ENCODE assay signal across 8 cellular contexts in the genomic region with DNA sequence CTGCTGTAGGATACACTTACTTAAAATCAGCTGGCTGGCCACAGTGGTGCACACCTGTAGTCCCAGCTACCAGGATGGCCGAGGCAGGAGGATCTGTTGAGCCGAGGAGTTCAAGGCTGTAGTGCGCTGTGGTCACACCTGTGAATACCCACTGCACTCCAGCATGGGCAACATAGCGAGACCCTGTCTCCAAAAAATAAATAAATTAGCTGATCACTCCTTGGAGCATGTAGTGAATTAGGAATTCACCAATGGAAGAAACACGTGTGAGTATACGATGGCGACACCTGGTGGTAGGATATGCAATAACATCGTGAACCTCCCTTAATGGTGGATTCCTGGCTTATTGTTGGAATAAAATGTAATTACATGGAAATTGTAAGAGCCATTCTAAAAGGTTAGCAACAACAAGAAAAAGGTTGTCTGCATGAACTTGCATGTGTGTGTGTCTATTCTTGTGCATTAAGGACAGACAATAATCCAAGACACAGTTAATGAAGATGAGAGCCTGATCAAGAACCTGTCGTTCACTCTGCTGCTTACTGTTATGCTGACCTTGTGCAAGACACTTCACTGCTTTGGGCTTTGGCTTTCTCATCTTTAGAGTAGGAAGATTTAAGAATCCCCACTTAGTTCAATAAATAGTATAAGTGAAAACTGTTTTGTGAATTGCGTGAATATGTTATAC. TPM values are rescaled to one million over a fixed set of nuclear protein-coding genes. Genes with fewer than 3 reads are reported as not detected.
DNase-seq lines count a peak whose midpoint lies in the region; ATAC-seq, FAIRE-seq and TF ChIP-seq lines count a peak whose summit lies in the region.

No MANE protein-coding gene starts in this region.

- TF ChIP-seq POLR2A in K562 (conservative IDR thresholded peaks at IDR 0.05), result no peak

- H3K4me3 ChIP-seq in K562, result no peak overlapping the region

- CTCF ChIA-PET in K562 (lab: Yijun Ruan, JAX; ENCODE audit: low intra/inter-chr PET ratio), result interaction anchor here (0.6 to 2.4 kb wide), 6 partner anchors 17 to 1457 kb away, joined by 3 to 23 read pairs (median 7); no protein-coding TSS in a partner anchor

- H2AFZ ChIP-seq in K562 (ENCODE audit: low read depth, low read length), result peak overlapping the region; percentile 11

- FAIRE-seq in K562 (lab: Jason Lieb, UNC), result peak; percentile 91

- no peak overlapping the region for H3K4me2 ChIP-seq in K562 (ENCODE audit: insufficient read depth, low read length)

- intact Hi-C loops in K562 (cut with micrococcal nuclease), result loop anchor here (1.0 to 5.0 kb wide), 2 partner anchors 145 to 194 kb away; a partner anchor contains a TSS

- no peak overlapping the region for H3K9ac ChIP-seq in K562 (ENCODE audit: insufficient read depth in 1 of 2, low read depth in 2 of 2, low read length in 2 of 2)

- peaks cover 16 to 47% of the 10 kb centered on the region in 2 experiments for H3K27me3 ChIP-seq in K562 (ENCODE audit: control insufficient read depth in 2 of 2, insufficient read depth in 2 of 2, low read length in 2 of 2)

- no peaks in the 10 kb centered on the region for H3K36me3 ChIP-seq in K562 (ENCODE audit: control insufficient read depth, insufficient read depth, low read length)

- no peaks in the 10 kb centered on the region for H3K79me2 ChIP-seq in K562 (ENCODE audit: control insufficient read depth, insufficient read depth, low read length)

- no peaks in the 10 kb centered on the region; a peak in 2 of 5 replicates for H3K4me1 ChIP-seq in K562 (replicated peaks in 1 of 2; ENCODE audit: control insufficient read depth in 2 of 2, insufficient read depth in 2 of 2, low read length in 2 of 2)

- no peaks in the 10 kb centered on the region for H3K9me1 ChIP-seq in K562 (ENCODE audit: control insufficient read depth, insufficient read depth, low read length)

- ATAC-seq in K562 (peak; percentile 77), HG03039 (IDR thresholded peaks at IDR 0.05; ENCODE audit: unreplicated experiment) (no peak), GM18511 (IDR thresholded peaks at IDR 0.05; ENCODE audit: unreplicated experiment) (no peak)

- TF ChIP-seq RAD21 in K562 (CRISPR knock-in tag; conservative IDR thresholded peaks at IDR 0.05 in 1 of 2, IDR thresholded peaks at IDR 0.05 in 1 of 2), result peak; percentile 83 to 96

- TF ChIP-seq EP300 in K562 (IDR thresholded peaks at IDR 0.05; ENCODE audit: low read length), result no peak

- WGBS in K562 (ENCODE audit: insufficient coverage, low coverage, missing lambda C conversion rate), result 18% methylated on average over 10 of the region's 10 CpGs

- BruUV-seq in K562 (replicated peaks; lab: Mats Ljungman, UMichigan), result no TSS peak

- no peaks in the 10 kb centered on the region for H3K9me3 ChIP-seq in K562 (replicated peaks; ENCODE audit: control insufficient read depth, insufficient read depth, low read depth, low read length)

- no peak overlapping the region for H3K27ac ChIP-seq in K562 (ENCODE audit: extremely low read depth, low read depth, low read length)

- H4K20me1 ChIP-seq in K562 (replicated peaks; ENCODE audit: control insufficient read depth, insufficient read depth, low read length), result no peaks in the 10 kb centered on the region

- POLR2A ChIA-PET in K562 (lab: Yijun Ruan, JAX), result interaction anchor here (0.6 kb wide), 1 partner anchor 9 kb away, joined by 3 read pairs; no protein-coding TSS in a partner anchor

- TF ChIP-seq CTCF in GM10266 (IDR thresholded peaks at IDR 0.05; ENCODE audit: control insufficient read depth, insufficient read depth, low read depth, missing control alignments) (peak; percentile 86), K562 (IDR thresholded peaks at IDR 0.05 in 2 of 3, conservative IDR thresholded peaks at IDR 0.05 in 1 of 3; ENCODE audit: insufficient read depth in 2 of 3, low read depth in 1 of 3, low read length in 3 of 3) (peak; percentile 71 to 95 (median 91))

- DNase-seq in GM10266 (ENCODE audit: extremely low spot score) (no peak), NCI-H1048 (lab: John Stamatoyannopoulos, UW) (peak; percentile 51), T-helper 9 cell (peak; percentile 42), K562 (ENCODE audit: extremely low read depth in 1 of 4, low spot score in 3 of 4) (peak; percentile 62 to 80 (median 64)), iPS-NIHi11 (ENCODE audit: low spot score) (peak; percentile 74)
- peak; percentile 10 to 55 (median 26) for DNase-seq in stimulated activated CD4-positive, alpha-beta T cell treated with anti-CD3 and anti-CD28 coated beads, Interleukin-12 subunit alpha, Interleukin-12 subunit beta, amount 100 ng/mL, for 48 hours (ENCODE audit: low read depth in 2 of 3, low spot score in 1 of 3)

- in situ Hi-C loops in K562 (cut with MboI), result loop anchor here (5.0 kb wide), 1 partner anchor 190 kb away; no protein-coding TSS in a partner anchor

TF ChIP-seq in K562, 482 proteins besides CTCF, POLR2A, EP300 and RAD21 (continues in another document):
- peak; percentile 64 for TF ChIP-seq CREM (IDR thresholded peaks at IDR 0.05; ENCODE audit: low read depth)
- no peak for TF ChIP-seq NCOA6 (IDR thresholded peaks at IDR 0.05)
- no peak for TF ChIP-seq ZNF699 (CRISPR knock-in tag; IDR thresholded peaks at IDR 0.05; ENCODE audit: insufficient replicate concordance)
- 0 out of 2 replicates have a peak, but pooled peaks have one; percentile 15 for TF ChIP-seq ZNF165 (CRISPR knock-in tag; IDR thresholded peaks at IDR 0.05; ENCODE audit: borderline replicate concordance)
- TF ChIP-seq PYGO2 (tag; IDR thresholded peaks at IDR 0.05), result no peak
- TF ChIP-seq TEAD4 (IDR thresholded peaks at IDR 0.05; ENCODE audit: low read length), result peak; percentile 45; the same call in 1 of the 2 replicates
- no peak for TF ChIP-seq TEAD4 (CRISPR knock-in tag; IDR thresholded peaks at IDR 0.05; ENCODE audit: borderline replicate concordance)
- peak; percentile 31; the same call in 1 of the 2 replicates for TF ChIP-seq JUND (IDR thresholded peaks at IDR 0.05; ENCODE audit: borderline replicate concordance, low read depth, low read length)
- no peak for TF ChIP-seq JUND (tag; IDR thresholded peaks at IDR 0.05; ENCODE audit: borderline replicate concordance, low read depth, low read length)
- TF ChIP-seq ARID2 (IDR thresholded peaks at IDR 0.05), result 0 out of 2 replicates have a peak, but pooled peaks have one; percentile 31
- TF ChIP-seq BHLHE40 (IDR thresholded peaks at IDR 0.05; ENCODE audit: low read length), result peak; percentile 37; the same call in 1 of the 2 replicates
- TF ChIP-seq, protein P1, sequence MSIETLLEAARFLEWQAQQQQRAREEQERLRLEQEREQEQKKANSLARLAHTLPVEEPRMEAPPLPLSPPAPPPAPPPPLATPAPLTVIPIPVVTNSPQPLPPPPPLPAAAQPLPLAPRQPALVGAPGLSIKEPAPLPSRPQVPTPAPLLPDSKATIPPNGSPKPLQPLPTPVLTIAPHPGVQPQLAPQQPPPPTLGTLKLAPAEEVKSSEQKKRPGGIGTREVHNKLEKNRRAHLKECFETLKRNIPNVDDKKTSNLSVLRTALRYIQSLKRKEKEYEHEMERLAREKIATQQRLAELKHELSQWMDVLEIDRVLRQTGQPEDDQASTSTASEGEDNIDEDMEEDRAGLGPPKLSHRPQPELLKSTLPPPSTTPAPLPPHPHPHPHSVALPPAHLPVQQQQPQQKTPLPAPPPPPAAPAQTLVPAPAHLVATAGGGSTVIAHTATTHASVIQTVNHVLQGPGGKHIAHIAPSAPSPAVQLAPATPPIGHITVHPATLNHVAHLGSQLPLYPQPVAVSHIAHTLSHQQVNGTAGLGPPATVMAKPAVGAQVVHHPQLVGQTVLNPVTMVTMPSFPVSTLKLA (conservative IDR thresholded peaks at IDR 0.05), result peak; percentile 51 to 67; a peak in 3 of 4 replicates
- TF ChIP-seq SPI1 (IDR thresholded peaks at IDR 0.05; ENCODE audit: borderline replicate concordance, low read depth, low read length), result no peak
- peak in 1 of 2 experiments; percentile 69; a peak in 1 of 3 replicates for TF ChIP-seq CBX3 (IDR thresholded peaks at IDR 0.05; ENCODE audit: borderline replicate concordance in 1 of 2, low read length in 2 of 2)
- peak; percentile 35; the same call in 1 of the 2 replicates for TF ChIP-seq STAG1 (CRISPR knock-in tag; IDR thresholded peaks at IDR 0.05; ENCODE audit: borderline replicate concordance)
- 0 out of 2 replicates have a peak, but pooled peaks have one; percentile 28 for TF ChIP-seq ZNF232 (CRISPR knock-in tag; IDR thresholded peaks at IDR 0.05)
- TF ChIP-seq KAT8 (IDR thresholded peaks at IDR 0.05; ENCODE audit: low read depth), result no peak
- TF ChIP-seq NCOA4 (IDR thresholded peaks at IDR 0.05; ENCODE audit: partially characterized antibody), result no peak
- TF ChIP-seq ZNF143 (CRISPR knock-in tag; IDR thresholded peaks at IDR 0.05), result no peak
- 0 out of 2 replicates have a peak, but pooled peaks have one; percentile 38 for TF ChIP-seq NBN (IDR thresholded peaks at IDR 0.05; ENCODE audit: low read depth)

RNA-seq across cellular contexts. Expression of a gene that starts 38.6 kb away (rescaled TPM):
- 12.0 and 57.2 TPM in 2 replicates for total RNA-seq in K562 (2011; cell fraction: chromatin; rRNA removed; ENCODE audit: low replicate concordance)
- total RNA-seq in K562 (2011; cell fraction: nucleolus; rRNA removed), result 9.8 and 15.1 TPM in 2 replicates
- total RNA-seq in K562 (2011; cell fraction: nucleoplasm; rRNA removed), result 27.4 and 66.6 TPM in 2 replicates
- total RNA-seq in K562 (2014; rRNA removed), result 41.5 and 47.2 TPM in 2 replicates
- 72.8 and 92.9 TPM in 2 replicates for total RNA-seq in K562 (2014; rRNA removed; fragmentation: Illumina TruSeq; extraction: Trizol)
- 77.9 and 84.3 TPM in 2 replicates for total RNA-seq in K562 (2015; rRNA removed; fragmentation: Illumina TruSeq; extraction: Trizol)
- total RNA-seq in K562 (2021), result 51.6 and 60.0 TPM in 2 replicates
- 30.6 and 55.6 TPM in 2 replicates for polyA plus RNA-seq in K562 (2011; rRNA removed)
- 10.0 and 20.6 TPM in 2 replicates for polyA plus RNA-seq in K562 (2011; cell fraction: cytosol; rRNA removed)
- 19.3 and 20.9 TPM in 2 replicates for polyA plus RNA-seq in K562 (2011; cell fraction: nucleus; rRNA removed)
- polyA plus RNA-seq in K562 (2012), result 47.6 and 108 TPM in 2 replicates
- polyA plus RNA-seq in K562 (2014; fragmentation: Illumina TruSeq; extraction: Trizol), result 99.5 and 106 TPM in 2 replicates
- 100 to 1,000 TPM; 145 to 171 TPM for polyA plus RNA-seq in K562 (2014; fragmentation: Nextera tagmentation; extraction: Ambion mirVana)
- polyA plus RNA-seq in K562 (2014; rRNA removed), result 122 and 192 TPM in 2 replicates
- 27.2 and 34.7 TPM in 2 replicates for polyA minus RNA-seq in K562 (2011; rRNA and poly(A)+ RNA removed)
- polyA minus RNA-seq in K562 (2011; cell fraction: cytosol; rRNA and poly(A)+ RNA removed), result 6.5 and 6.7 TPM in 2 replicates
- polyA minus RNA-seq in K562 (2011; cell fraction: nucleus; rRNA and poly(A)+ RNA removed), result 30.8 and 45.2 TPM in 2 replicates
